Comparison of ENCODE assay signal across 9 cellular contexts in the genomic region with DNA sequence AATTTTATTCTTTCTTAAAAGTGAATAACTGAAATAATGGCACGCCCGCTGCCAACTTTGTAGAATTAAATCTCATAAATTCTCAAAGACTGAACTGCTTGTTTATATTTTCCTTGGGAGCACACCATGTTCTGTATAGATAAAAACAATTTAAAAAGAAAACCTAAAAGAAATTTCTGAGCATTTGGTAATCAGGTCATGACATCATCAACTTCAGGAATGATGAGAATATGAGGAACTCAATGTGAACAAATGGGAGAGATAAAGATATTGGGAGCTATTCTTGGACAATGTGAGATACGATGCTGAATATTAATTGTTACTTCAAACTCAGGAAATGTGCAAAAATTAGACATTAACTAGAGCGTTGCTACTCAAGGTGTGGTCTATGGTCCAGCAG. TPM values are rescaled to one million over a fixed set of nuclear protein-coding genes. Genes with fewer than 3 reads are reported as not detected.
"Had no signal": no experiment of that assay in that cellular context is flagged by ENCODE, and none has a peak within 500 bp of the region (broad histone marks: within the 10 kb centered on the region; RNA-seq: fewer than 3 reads in every experiment).

No MANE protein-coding gene starts in this region.

- ATAC-seq: HCT116 had no signal

- FAIRE-seq: HTR-8/SVneo had no signal

- H3K4me2 ChIP-seq: KMS-11 had no signal

- H3K9ac ChIP-seq: GM23248, KMS-11 had no signal

- H2AFZ ChIP-seq: GM23248 had no signal

- H3K27ac ChIP-seq: GM23248, KMS-11 had no signal

- DNase-seq: GM23248, GOT3, H7, Karpas-422, KBM-7 had no signal

- H3K4me3 ChIP-seq: GM23248 had no signal

RNA-seq across cellular contexts. Expression of a gene that starts 10.0 kb away (rescaled TPM):
- polyA plus RNA-seq: IgD-negative memory B cell had no signal
